8 cellular contexts compared by ENCODE assay signal in genomic region chr19:10106100-10106936, GRCh38.
DNase-seq lines count a peak whose midpoint lies in the region; ATAC-seq and TF ChIP-seq lines count a peak whose summit lies in the region.

TSS of gene PPAN (plus strand) at chr19:10106362. CDS start at chr19:10106395, 33 bp downstream.

- no peak for TF ChIP-seq CTCF in choroid plexus epithelial cell (conservative IDR thresholded peaks at IDR 0.05; ENCODE audit: low read depth, low read length)

- ATAC-seq in HG03460 (IDR thresholded peaks at IDR 0.05; ENCODE audit: unreplicated experiment): peak; percentile 44

- peak; percentile 99 for DNase-seq in Ammon's horn (ENCODE audit: low spot score)
- DNase-seq in GM19240 (ENCODE audit: insufficient read length, low spot score): peak; percentile 96
- peak; percentile 87 to 97 for DNase-seq in NCI-H526 (lab: John Stamatoyannopoulos, UW)
- peak; percentile 95 to 98 for DNase-seq in activated CD4-positive, alpha-beta T cell treated with anti-CD3 and anti-CD28 coated beads for 4 hours
- peak; percentile 99 for DNase-seq in choroid plexus epithelial cell (ENCODE audit: low read depth)
- peak; percentile 98 for DNase-seq in kidney tubule cell (ENCODE audit: low spot score)
- DNase-seq in stimulated activated CD4-positive, alpha-beta T cell treated with anti-CD3 and anti-CD28 coated beads, Interleukin-1b, Interleukin-23, amount 100 ng/mL, for 1 hour (ENCODE audit: low read depth in 2 of 2): peak; percentile 82 to 94

- H3K4me3 ChIP-seq in choroid plexus epithelial cell (ENCODE audit: low read depth, low read length): peak within 1 kb of the TSS; percentile 96

Comparison
In these comparisons a context has a peak if more than half of its experiments do, and no peak if none do; other contexts are left out.
1. Peak in every context shown above with its lines: DNase-seq, ATAC-seq and H3K4me3 ChIP-seq.